ENCODE assay signal across 25 cellular contexts in genomic region chr2:217733461-217733860, GRCh38.
DNase-seq lines count a peak whose midpoint lies in the region; ATAC-seq and TF ChIP-seq lines count a peak whose summit lies in the region.
"Had no signal": no experiment of that assay in that cellular context is flagged by ENCODE, and none has a peak within 500 bp of the region (broad histone marks: within the 10 kb centered on the region; RNA-seq: fewer than 3 reads in every experiment).

No MANE protein-coding gene starts in this region.

- H3K4me1 ChIP-seq in ascending aorta: peaks cover 14 to 31% of the 10 kb centered on the region in 2 donors
- H3K4me1 ChIP-seq in subcutaneous abdominal adipose tissue (ENCODE audit: control insufficient read depth in 5 of 5, insufficient read depth in 5 of 5, low read length in 5 of 5): peaks cover 15 to 77% (median 74%) of the 10 kb centered on the region in 5 donors

- TF ChIP-seq CTCF in ascending aorta (IDR thresholded peaks at IDR 0.05) (no peak), nephron (IDR thresholded peaks at IDR 0.05; ENCODE audit: unreplicated experiment in 3 of 3) (no peak)

- peaks cover 36 to 56% of the 10 kb centered on the region in 2 donors for H3K36me3 ChIP-seq in ascending aorta
- peaks cover 0 to 47% (median 16%) of the 10 kb centered on the region in 5 donors for H3K36me3 ChIP-seq in subcutaneous abdominal adipose tissue (ENCODE audit: control insufficient read depth in 5 of 5, insufficient read depth in 5 of 5, low read length in 5 of 5)
- H3K36me3 ChIP-seq: Peyer's patch, transverse colon had no signal

- intact Hi-C loops in ascending aorta (cut with DNase I): no loop called here

- H3K4me3 ChIP-seq in ascending aorta: no peak overlapping the region
- no peak overlapping the region for H3K4me3 ChIP-seq in subcutaneous abdominal adipose tissue (ENCODE audit: low read depth in 1 of 5, low read length in 5 of 5)
- H3K4me3 ChIP-seq: heart right ventricle, Peyer's patch, transverse colon had no signal

- H3K27ac Mint-ChIP-seq in nephron: peak overlapping the region; percentile 71 to 98 (median 96)
- no peak overlapping the region for H3K27ac Mint-ChIP-seq in activated CD8-positive, alpha-beta memory T cell treated with anti-CD3 and anti-CD28 coated beads, Interleukin-2, amount 10 ng/mL, durations not matched to agents 7 days and 5 days
- H3K27ac Mint-ChIP-seq: natural killer cell; stimulated activated effector memory CD8-positive, alpha-beta T cell treated with anti-CD3 and anti-CD28 coated beads, Interleukin-12 subunit alpha, Interleukin-12 subunit beta, amount 100 ng/mL, for 72 hours; T-helper 1 cell treated with Interleukin-12 subunit alpha and Interleukin-12 subunit beta and Interleukin-4 antibody, amounts not matched to agents 30 μg/mL and 1 μg/mL, for 36 hours had no signal

- no peak for ATAC-seq in HG03442 (IDR thresholded peaks at IDR 0.05; ENCODE audit: unreplicated experiment)
- ATAC-seq in activated CD8-positive, alpha-beta memory T cell treated with anti-CD3 and anti-CD28 coated beads, Interleukin-2, amount 10 ng/mL, durations not matched to agents 7 days and 5 days: no peak
- ATAC-seq: natural killer cell; stimulated activated effector memory CD8-positive, alpha-beta T cell treated with anti-CD3 and anti-CD28 coated beads, Interleukin-12 subunit alpha, Interleukin-12 subunit beta, amount 100 ng/mL, for 72 hours had no signal

- CTCF ChIA-PET in activated CD8-positive, alpha-beta memory T cell treated with anti-CD3 and anti-CD28 coated beads, Interleukin-2, amount 10 ng/mL, durations not matched to agents 7 days and 5 days (lab: Charles Lee): interaction anchor here (1.3 kb wide), 1 partner anchor 20 kb away, joined by 3 read pairs; no protein-coding TSS in a partner anchor

- H3K27ac ChIP-seq in ascending aorta (peak overlapping the region; percentile 52 to 63), subcutaneous abdominal adipose tissue (ENCODE audit: low read depth, low read length) (peak overlapping the region; percentile 93)
- H3K27ac ChIP-seq: Peyer's patch, VCaP had no signal

- H3K4me3 Mint-ChIP-seq in nephron: peak overlapping the region in 1 of 3 experiments; percentile 21
- no peak overlapping the region for H3K4me3 Mint-ChIP-seq in activated CD8-positive, alpha-beta memory T cell treated with anti-CD3 and anti-CD28 coated beads, Interleukin-2, amount 10 ng/mL, durations not matched to agents 7 days and 5 days
- H3K4me3 Mint-ChIP-seq: mesothelial cell of epicardium; natural killer cell; stimulated activated effector memory CD8-positive, alpha-beta T cell treated with anti-CD3 and anti-CD28 coated beads, Interleukin-12 subunit alpha, Interleukin-12 subunit beta, amount 100 ng/mL, for 72 hours; T-helper 1 cell treated with Interleukin-12 subunit alpha and Interleukin-12 subunit beta and Interleukin-4 antibody, amounts not matched to agents 30 μg/mL and 1 μg/mL, for 36 hours had no signal

- no peaks in the 10 kb centered on the region for H3K36me3 Mint-ChIP-seq in nephron (ENCODE audit: low read depth)
- H3K36me3 Mint-ChIP-seq in activated CD8-positive, alpha-beta memory T cell treated with anti-CD3 and anti-CD28 coated beads, Interleukin-2, amount 10 ng/mL, durations not matched to agents 7 days and 5 days: no peaks in the 10 kb centered on the region
- H3K36me3 Mint-ChIP-seq: natural killer cell; stimulated activated effector memory CD8-positive, alpha-beta T cell treated with anti-CD3 and anti-CD28 coated beads, Interleukin-12 subunit alpha, Interleukin-12 subunit beta, amount 100 ng/mL, for 72 hours had no signal

- peaks cover 4% of the 10 kb centered on the region for H3K27me3 Mint-ChIP-seq in nephron (ENCODE audit: low read depth)
- peaks cover 5% of the 10 kb centered on the region for H3K27me3 Mint-ChIP-seq in activated CD8-positive, alpha-beta memory T cell treated with anti-CD3 and anti-CD28 coated beads, Interleukin-2, amount 10 ng/mL, durations not matched to agents 7 days and 5 days

- peak; percentile 69 for DNase-seq in GM03348 (ENCODE audit: low spot score)
- no peak for DNase-seq in ascending aorta (ENCODE audit: low spot score in 2 of 2)
- DNase-seq in activated CD4-positive, alpha-beta T cell treated with anti-CD3 and anti-CD28 coated beads for 48 hours: no peak
- DNase-seq in superior temporal gyrus (ENCODE audit: extremely low spot score): no peak
- no peak for DNase-seq in activated CD8-positive, alpha-beta memory T cell treated with anti-CD3 and anti-CD28 coated beads, Interleukin-2, amount 10 ng/mL, durations not matched to agents 7 days and 5 days
- DNase-seq: activated effector memory CD4-positive, alpha-beta T cell treated with anti-CD3 and anti-CD28 coated beads, Interleukin-2, amount 50 U/mL, for 16 hours; amniotic stem cell; heart right ventricle; Kasumi-1; left cardiac atrium; natural killer cell; NCI-H1092; NCI-H2081 treated with DMSO at 0.1 percent for 48 hours; NCI-H524; NK-92 treated with Interleukin-12 subunit alpha and Interleukin-12 subunit beta, amount 100 ng/mL, for 24 hours; Peyer's patch; stimulated activated CD4-positive, alpha-beta T cell treated with anti-CD3 and anti-CD28 coated beads, Interleukin-2, amount 100 ng/mL, for 24 hours; transverse colon had no signal

- H3K27me3 ChIP-seq in ascending aorta (no peaks in the 10 kb centered on the region), subcutaneous abdominal adipose tissue (ENCODE audit: control insufficient read depth in 5 of 5, insufficient read depth in 4 of 5, low read length in 5 of 5) (no peaks in the 10 kb centered on the region)
- H3K27me3 ChIP-seq: heart right ventricle, Peyer's patch, transverse colon had no signal

- H3K9me3 Mint-ChIP-seq in nephron: no peaks in the 10 kb centered on the region
- no peaks in the 10 kb centered on the region for H3K9me3 Mint-ChIP-seq in activated CD8-positive, alpha-beta memory T cell treated with anti-CD3 and anti-CD28 coated beads, Interleukin-2, amount 10 ng/mL, durations not matched to agents 7 days and 5 days (ENCODE audit: low read depth)
- H3K9me3 Mint-ChIP-seq: mesothelial cell of epicardium; natural killer cell; stimulated activated effector memory CD8-positive, alpha-beta T cell treated with anti-CD3 and anti-CD28 coated beads, Interleukin-12 subunit alpha, Interleukin-12 subunit beta, amount 100 ng/mL, for 72 hours; T-helper 1 cell treated with Interleukin-12 subunit alpha and Interleukin-12 subunit beta and Interleukin-4 antibody, amounts not matched to agents 30 μg/mL and 1 μg/mL, for 36 hours had no signal

- peaks cover 83% of the 10 kb centered on the region for H3K4me1 Mint-ChIP-seq in nephron
- peaks cover 10% of the 10 kb centered on the region for H3K4me1 Mint-ChIP-seq in activated CD8-positive, alpha-beta memory T cell treated with anti-CD3 and anti-CD28 coated beads, Interleukin-2, amount 10 ng/mL, durations not matched to agents 7 days and 5 days

- H3K9me3 ChIP-seq in ascending aorta (no peaks in the 10 kb centered on the region), subcutaneous abdominal adipose tissue (ENCODE audit: control insufficient read depth in 5 of 5, low read length in 5 of 5) (no peaks in the 10 kb centered on the region)
- H3K9me3 ChIP-seq: heart right ventricle, Peyer's patch, transverse colon had no signal

- H3K9ac ChIP-seq in subcutaneous abdominal adipose tissue (ENCODE audit: low read length in 5 of 5): peak overlapping the region in 1 of 5 donors; percentile 35
